9 cellular contexts compared by ENCODE assay signal in genomic region chr5:150438873-150439546, GRCh38. TPM values are rescaled to one million over a fixed set of nuclear protein-coding genes. Genes with fewer than 3 reads are reported as not detected.
DNase-seq lines count a peak whose midpoint lies in the region; ATAC-seq and TF ChIP-seq lines count a peak whose summit lies in the region.
"Had no signal": no experiment of that assay in that cellular context is flagged by ENCODE, and none has a peak within 500 bp of the region (broad histone marks: within the 10 kb centered on the region; RNA-seq: fewer than 3 reads in every experiment).

No MANE protein-coding gene starts in this region.

- H3K4me1 ChIP-seq in left ventricle myocardium inferior (peaks cover 27% of the 10 kb centered on the region), uterus (no peaks in the 10 kb centered on the region)

- H3K9me3 ChIP-seq in left ventricle myocardium inferior (replicated peaks) (no peaks in the 10 kb centered on the region), uterus (no peaks in the 10 kb centered on the region)

- H3K4me3 ChIP-seq in left ventricle myocardium inferior (no peak overlapping the region), uterus (no peak overlapping the region)

- H3K36me3 ChIP-seq in left ventricle myocardium inferior, result peaks cover 10% of the 10 kb centered on the region
- H3K36me3 ChIP-seq in uterus, result no peaks in the 10 kb centered on the region

- intact Hi-C loops in left ventricle myocardium inferior (cut with micrococcal nuclease) (no loop called here), cardiac septum (cut with DNase I) (loop anchor here (5.0 kb wide), 1 partner anchor 312 kb away; no protein-coding TSS in a partner anchor), uterus (cut with DNase I; ENCODE audit: low total_unique reads) (no loop called here)

- DNase-seq in left ventricle myocardium inferior (no peak), cardiac septum (ENCODE audit: low spot score) (no peak), RKO (ENCODE audit: low spot score) (peak; percentile 56), glomerular visceral epithelial cell (ENCODE audit: extremely low spot score) (peak; percentile 39), uterus (no peak)
- DNase-seq: NCI-H2081 had no signal

- H3K27ac ChIP-seq in left ventricle myocardium inferior (replicated peaks), result no peak overlapping the region
- H3K27ac ChIP-seq in uterus, result no peak overlapping the region

- TF ChIP-seq CTCF in left ventricle myocardium inferior (IDR thresholded peaks at IDR 0.05; ENCODE audit: borderline replicate concordance), result peak; percentile 60
- TF ChIP-seq CTCF in uterus (IDR thresholded peaks at IDR 0.05), result peak in 3 of 4 experiments; percentile 14 to 41 (median 22)

- H3K27me3 ChIP-seq in left ventricle myocardium inferior (ENCODE audit: low read depth) (no peaks in the 10 kb centered on the region), uterus (no peaks in the 10 kb centered on the region)

- ATAC-seq in HG03432 (IDR thresholded peaks at IDR 0.05; ENCODE audit: unreplicated experiment) (no peak), HG03045 (IDR thresholded peaks at IDR 0.05; ENCODE audit: unreplicated experiment) (no peak), HG03565 (IDR thresholded peaks at IDR 0.05; ENCODE audit: unreplicated experiment) (no peak)

- TF ChIP-seq POLR2A in uterus (IDR thresholded peaks at IDR 0.05), result no peak

RNA-seq across cellular contexts. Expression of gene RPS14, which starts 10.5 kb away (rescaled TPM):
- 1,202 TPM for total RNA-seq in left ventricle myocardium inferior
- 852 TPM for total RNA-seq in cardiac septum
- total RNA-seq in uterus, result over 10,000 TPM in 1 of 4 donors, 1,000 to 10,000 TPM in 3; 2,445 to 12,361 (median 6,046) TPM

RNA-seq across cellular contexts. Expression of gene CD74, which starts 26.3 kb away (rescaled TPM):
- total RNA-seq in left ventricle myocardium inferior, result 251 TPM
- total RNA-seq in cardiac septum, result 239 TPM
- 1,000 to 10,000 TPM in 1 of 4 donors, 100 to 1,000 TPM in 3; 118 to 1,231 (median 675) TPM for total RNA-seq in uterus

Comparison
In these comparisons a context has a peak if more than half of its experiments do, and no peak if none do; other contexts are left out.
1. DNase-seq: peak in RKO (single experiment) and glomerular visceral epithelial cell (single experiment); none in left ventricle myocardium inferior (single experiment), cardiac septum (single experiment) and uterus (0 of 2).